In genomic region chr17:50150354-50151040, GRCh38 we compare ENCODE assay signal across 8 cellular contexts. TPM values are rescaled to one million over a fixed set of nuclear protein-coding genes. Genes with fewer than 3 reads are reported as not detected.
DNase-seq lines count a peak whose midpoint lies in the region; ATAC-seq and TF ChIP-seq lines count a peak whose summit lies in the region.

Gene PPP1R9B, minus strand, starts transcription at chr17:50150677. Its CDS starts 164 bp downstream, at chr17:50150513.

- H3K27ac Mint-ChIP-seq in MCF 10A (ENCODE audit: low read depth, unreplicated experiment), result peak within 1 kb of the TSS; percentile 80

- H3K4me1 ChIP-seq in left lung, result peaks cover 23 to 72% of the 10 kb centered on the region in 2 donors
- peaks cover 25 to 93% (median 81%) of the 10 kb centered on the region in 5 donors for H3K4me1 ChIP-seq in subcutaneous abdominal adipose tissue (ENCODE audit: control insufficient read depth in 5 of 5, insufficient read depth in 5 of 5, low read length in 5 of 5)

- ATAC-seq in HG03439 (IDR thresholded peaks at IDR 0.05; ENCODE audit: unreplicated experiment) (peak; percentile 0), left lung (no peak), GM18505 (IDR thresholded peaks at IDR 0.05; ENCODE audit: unreplicated experiment) (no peak)

- H3K9ac ChIP-seq in subcutaneous abdominal adipose tissue (ENCODE audit: low read length in 5 of 5), result peak within 1 kb of the TSS; percentile 1 to 79 (median 66)

- H3K4me1 Mint-ChIP-seq in MCF 10A (ENCODE audit: insufficient read depth, unreplicated experiment), result peaks cover 34% of the 10 kb centered on the region

- intact Hi-C loops in MCF 10A (cut with micrococcal nuclease) (loop anchor here (1.0 kb wide), 1 partner anchor 123 kb away; no protein-coding TSS in a partner anchor), left lung (cut with DNase I) (no loop called here)

- CTCF ChIA-PET in MCF 10A (lab: Yijun Ruan, JAX), result interaction anchor here (0.6 to 4.2 kb wide), 3 partner anchors 11 to 106 kb away, joined by 3 to 36 read pairs (median 23); partner anchors contain the start of gene PDK2

- H3K27ac ChIP-seq in left lung, result peak within 1 kb of the TSS; percentile 89 to 92
- peak within 1 kb of the TSS; percentile 65 for H3K27ac ChIP-seq in subcutaneous abdominal adipose tissue (ENCODE audit: low read depth, low read length)

- H3K4me3 ChIP-seq in left lung (peak within 1 kb of the TSS; percentile 98), subcutaneous abdominal adipose tissue (ENCODE audit: low read depth in 1 of 5, low read length in 5 of 5) (peak within 1 kb of the TSS; percentile 72 to 84 (median 82))

- H3K27me3 ChIP-seq in left lung, result no peaks in the 10 kb centered on the region
- H3K27me3 ChIP-seq in subcutaneous abdominal adipose tissue (ENCODE audit: control insufficient read depth in 5 of 5, insufficient read depth in 4 of 5, low read length in 5 of 5), result no peaks in the 10 kb centered on the region

- no peak for TF ChIP-seq CTCF in MCF 10A (IDR thresholded peaks at IDR 0.05; ENCODE audit: unreplicated experiment)
- no peak for TF ChIP-seq CTCF in left lung (IDR thresholded peaks at IDR 0.05)

- H3K27me3 Mint-ChIP-seq in MCF 10A (ENCODE audit: insufficient read depth, unreplicated experiment), result no peaks in the 10 kb centered on the region

- no peaks in the 10 kb centered on the region for H3K36me3 Mint-ChIP-seq in MCF 10A (ENCODE audit: insufficient read depth, unreplicated experiment)

- no peaks in the 10 kb centered on the region for H3K9me3 Mint-ChIP-seq in MCF 10A (ENCODE audit: unreplicated experiment)

- no peak for TF ChIP-seq POLR2A in GM18505 (IDR thresholded peaks at IDR 0.05; ENCODE audit: borderline replicate concordance, extremely low read depth, insufficient read depth, insufficient read length)

- BruUV-seq in MCF 10A (replicated peaks; lab: Mats Ljungman, UMichigan), result no TSS peak

- no peak for DNase-seq in A172 (ENCODE audit: low spot score)
- no peak for DNase-seq in MCF 10A (ENCODE audit: unreplicated experiment)
- no peak for DNase-seq in left lung
- DNase-seq in GOT3 (lab: John Stamatoyannopoulos, UW), result no peak
- DNase-seq in Ammon's horn (ENCODE audit: low spot score), result no peak

- H3K9me3 ChIP-seq in left lung (no peaks in the 10 kb centered on the region), subcutaneous abdominal adipose tissue (ENCODE audit: control insufficient read depth in 5 of 5, low read length in 5 of 5) (no peaks in the 10 kb centered on the region)

- POLR2A ChIA-PET in MCF 10A (lab: Yijun Ruan, JAX), result interaction anchor here (0.6 to 5.7 kb wide), 11 partner anchors 11 to 279 kb away, joined by 3 to 35 read pairs (median 7); partner anchors contain the start of gene PDK2

- H3K36me3 ChIP-seq in left lung (no peaks in the 10 kb centered on the region), subcutaneous abdominal adipose tissue (ENCODE audit: control insufficient read depth in 5 of 5, insufficient read depth in 5 of 5, low read length in 5 of 5) (peaks cover 0 to 3% (median 0%) of the 10 kb centered on the region in 5 donors)

- H3K4me3 Mint-ChIP-seq in MCF 10A (ENCODE audit: unreplicated experiment), result peak within 1 kb of the TSS; percentile 82

RNA-seq across cellular contexts. Expression of gene PPP1R9B, which starts in this region (rescaled TPM):
- total RNA-seq in A172 (2014; rRNA removed; shearing (Covaris generic)), result 19.1 and 35.5 TPM in 2 replicates
- total RNA-seq in MCF 10A (2022), result 33.4 and 34.8 TPM in 2 replicates
- 10 to 100 TPM; 67.4 to 86.6 TPM for total RNA-seq in left lung
